21 cellular contexts compared by ENCODE assay signal in genomic region chr20:13166006-13166405, GRCh38. TPM values are rescaled to one million over a fixed set of nuclear protein-coding genes. Genes with fewer than 3 reads are reported as not detected.
DNase-seq lines count a peak whose midpoint lies in the region; ATAC-seq lines count a peak whose summit lies in the region.
"Had no signal": no experiment of that assay in that cellular context is flagged by ENCODE, and none has a peak within 500 bp of the region (broad histone marks: within the 10 kb centered on the region; RNA-seq: fewer than 3 reads in every experiment).

No MANE protein-coding gene starts in this region.

- ATAC-seq in esophagus mucosa, result no peak
- ATAC-seq in HG02973 (IDR thresholded peaks at IDR 0.05; ENCODE audit: unreplicated experiment), result no peak
- ATAC-seq: HCT116, Right ventricle myocardium inferior had no signal

- in situ Hi-C loops in G401 (cut with HindIII; ENCODE audit: low sequenced_read_pairs), result no loop called here

- peak; percentile 9 for DNase-seq in NCI-H1694 treated with DMSO at 0.1 percent for 48 hours (lab: John Stamatoyannopoulos, UW)
- DNase-seq in NCI-H1694 (lab: John Stamatoyannopoulos, UW), result no peak
- peak; percentile 75 for DNase-seq in G401 (ENCODE audit: low spot score)
- DNase-seq in NCI-H345 (lab: John Stamatoyannopoulos, UW), result peak; percentile 61
- DNase-seq in left kidney (ENCODE audit: low read depth, low spot score), result peak; percentile 18
- DNase-seq in stimulated activated CD4-positive, alpha-beta T cell treated with anti-CD3 and anti-CD28 coated beads, Interleukin-12 subunit alpha, Interleukin-12 subunit beta, amount 100 ng/mL, for 4 hours, result no peak
- DNase-seq: CD8-positive, alpha-beta memory T cell; DMS 273 treated with DMSO at 0.1 percent for 48 hours; DMS79 treated with DMSO at 0.1 percent for 48 hours; NCI-H1092; NCI-H1436 treated with DMSO at 0.1 percent for 48 hours; NCI-H2029; NCI-H446; NCI-H774 had no signal

RNA-seq across cellular contexts. Expression of gene ISM1, which starts 55.1 kb away (rescaled TPM):
- not detected in 2 replicates for total RNA-seq in G401 (2014; rRNA removed; shearing (Covaris generic))
- total RNA-seq in esophagus mucosa, result 1.7 TPM
- total RNA-seq: B cell, HT-29, SJSA1 had no signal

Comparison
In these comparisons a context has a peak if more than half of its experiments do, and no peak if none do; other contexts are left out.
1. DNase-seq: peak in NCI-H1694 treated with DMSO at 0.1 percent for 48 hours (single experiment), G401 (single experiment), NCI-H345 (single experiment) and left kidney (single experiment); none in NCI-H1694 (single experiment) and stimulated activated CD4-positive, alpha-beta T cell treated with anti-CD3 and anti-CD28 coated beads, Interleukin-12 subunit alpha, Interleukin-12 subunit beta, amount 100 ng/mL, for 4 hours (single experiment).